ENCODE assay signal across 20 cellular contexts in genomic region chr20:3612795-3613560, GRCh38. TPM values are rescaled to one million over a fixed set of nuclear protein-coding genes. Genes with fewer than 3 reads are reported as not detected.
A peak's percentile ranks its signal among the peaks of the same experiment; 100 is the strongest.
DNase-seq lines count a peak whose midpoint lies in the region; ATAC-seq and TF ChIP-seq lines count a peak whose summit lies in the region.
"Had no signal": no experiment of that assay in that cellular context is flagged by ENCODE, and none has a peak within 500 bp of the region (broad histone marks: within the 10 kb centered on the region; RNA-seq: fewer than 3 reads in every experiment).

No MANE protein-coding gene starts in this region.

- H3K9me3 ChIP-seq in IMR-90 (ENCODE audit: control insufficient read depth, insufficient read depth, low read length), result no peaks in the 10 kb centered on the region
- no peaks in the 10 kb centered on the region for H3K9me3 ChIP-seq in mesenchymal stem cell (ENCODE audit: control insufficient read depth, low read length)
- H3K9me3 ChIP-seq: Peyer's patch, psoas muscle had no signal

- H3K4me1 ChIP-seq in IMR-90 (ENCODE audit: control insufficient read depth, insufficient read depth, low read length), result peaks cover 18% of the 10 kb centered on the region
- peaks cover 2% of the 10 kb centered on the region for H3K4me1 ChIP-seq in mesenchymal stem cell (ENCODE audit: control insufficient read depth, insufficient read depth, low read depth, low read length)
- H3K4me1 ChIP-seq: Peyer's patch, psoas muscle had no signal

- CTCF ChIA-PET in IMR-90 (lab: Yijun Ruan, JAX), result no interaction called here

- in situ Hi-C loops in IMR-90 (cut with MboI; ENCODE audit: low sequenced_read_pairs), result no loop called here

- BruUV-seq in IMR-90 (replicated peaks; lab: Mats Ljungman, UMichigan), result no TSS peak

- no peak overlapping the region for H2BK120ac ChIP-seq in IMR-90 (ENCODE audit: low read depth, low read length)
- no peak overlapping the region for H2BK120ac ChIP-seq in mesenchymal stem cell (ENCODE audit: low read depth, low read length)

- H3K9me1 ChIP-seq in IMR-90 (ENCODE audit: insufficient read depth, low read length), result peaks cover 13% of the 10 kb centered on the region

- H3K4me3 Mint-ChIP-seq in chondrocyte (ENCODE audit: unreplicated experiment), result no peak overlapping the region
- H3K4me3 Mint-ChIP-seq in activated T-cell treated with anti-CD3 and anti-CD28 coated beads, Interleukin-2, amount 50 U/mL, for 4 hours, result no peak overlapping the region
- H3K4me3 Mint-ChIP-seq: activated CD4-positive, alpha-beta T cell treated with anti-CD3 and anti-CD28 coated beads for 36 hours; activated naive CD8-positive, alpha-beta T cell treated with anti-CD3 and anti-CD28 coated beads, Interleukin-2, amount 10 ng/mL, durations not matched to agents 7 days and 5 days; CD4-positive, CD25-positive, alpha-beta regulatory T cell; naive B cell; T-helper 1 cell treated with Interleukin-12 subunit alpha and Interleukin-12 subunit beta and Interleukin-4 antibody, amounts not matched to agents 30 μg/mL and 1 μg/mL, for 36 hours had no signal

- no peak overlapping the region for H2BK20ac ChIP-seq in IMR-90 (ENCODE audit: low read depth, low read length)

- DNase-seq in IMR-90 (peak; percentile 13), chondrocyte (ENCODE audit: low spot score) (no peak), mesenchymal stem cell (peak; percentile 19), NCI-H748 treated with DMSO at 0.1 percent for 48 hours (lab: John Stamatoyannopoulos, UW) (no peak), NCI-H2107 (lab: John Stamatoyannopoulos, UW) (no peak)
- DNase-seq in activated T-cell treated with anti-CD3 and anti-CD28 coated beads, Interleukin-2, amount 50 U/mL, for 4 hours, result no peak
- DNase-seq: activated CD4-positive, alpha-beta T cell treated with anti-CD3 and anti-CD28 coated beads for 36 hours; activated naive CD8-positive, alpha-beta T cell treated with anti-CD3 and anti-CD28 coated beads, Interleukin-2, amount 10 ng/mL, durations not matched to agents 7 days and 5 days; caudate nucleus; CD4-positive, CD25-positive, alpha-beta regulatory T cell; naive B cell; Peyer's patch; psoas muscle had no signal

- H3K27ac Mint-ChIP-seq in chondrocyte (ENCODE audit: unreplicated experiment), result peak overlapping the region; percentile 18
- H3K27ac Mint-ChIP-seq: activated CD4-positive, alpha-beta T cell treated with anti-CD3 and anti-CD28 coated beads for 36 hours; activated naive CD8-positive, alpha-beta T cell treated with anti-CD3 and anti-CD28 coated beads, Interleukin-2, amount 10 ng/mL, durations not matched to agents 7 days and 5 days; CD4-positive, CD25-positive, alpha-beta regulatory T cell; naive B cell; T-helper 1 cell treated with Interleukin-12 subunit alpha and Interleukin-12 subunit beta and Interleukin-4 antibody, amounts not matched to agents 30 μg/mL and 1 μg/mL, for 36 hours had no signal

- H3K14ac ChIP-seq in IMR-90 (replicated peaks; ENCODE audit: low read depth, low read length) (no peak overlapping the region), mesenchymal stem cell (ENCODE audit: low read length in 2 of 2) (no peak overlapping the region)

- H3K36me3 Mint-ChIP-seq in chondrocyte (ENCODE audit: low read depth), result peaks cover 15% of the 10 kb centered on the region
- peaks cover 17% of the 10 kb centered on the region for H3K36me3 Mint-ChIP-seq in activated T-cell treated with anti-CD3 and anti-CD28 coated beads, Interleukin-2, amount 50 U/mL, for 4 hours (ENCODE audit: insufficient read depth)

- TF ChIP-seq CTCF in C4-2B (conservative IDR thresholded peaks at IDR 0.05), result peak; percentile 30
- 0 out of 2 replicates have a peak, but pooled peaks have one; percentile 13 for TF ChIP-seq CTCF in IMR-90 (conservative IDR thresholded peaks at IDR 0.05; ENCODE audit: low read depth, low read length)
- peak; percentile 13 for TF ChIP-seq CTCF in chondrocyte (IDR thresholded peaks at IDR 0.05)

- H3K4me2 ChIP-seq in IMR-90 (ENCODE audit: low read depth, low read length), result no peak overlapping the region
- H3K4me2 ChIP-seq in mesenchymal stem cell (ENCODE audit: low read length, poor library complexity, severe bottlenecking), result no peak overlapping the region

- ATAC-seq in IMR-90 (ENCODE audit: low read depth) (no peak), GM19397 (IDR thresholded peaks at IDR 0.05; ENCODE audit: unreplicated experiment) (no peak)
- no peak for ATAC-seq in activated T-cell treated with anti-CD3 and anti-CD28 coated beads, Interleukin-2, amount 50 U/mL, for 4 hours
- ATAC-seq: activated CD4-positive, alpha-beta T cell treated with anti-CD3 and anti-CD28 coated beads for 36 hours; left lobe of liver; psoas muscle had no signal

- no peak overlapping the region for H3K4ac ChIP-seq in IMR-90 (ENCODE audit: low read depth, low read length)
- H3K4ac ChIP-seq in mesenchymal stem cell (ENCODE audit: low read depth in 1 of 2, low read length in 2 of 2), result no peak overlapping the region

- H4K91ac ChIP-seq in IMR-90 (ENCODE audit: insufficient read depth, low read depth, low read length) (no peak overlapping the region), mesenchymal stem cell (ENCODE audit: low read length) (no peak overlapping the region)

- peaks cover 2% of the 10 kb centered on the region; the same call in 1 of the 2 replicates for H3K36me3 ChIP-seq in IMR-90 (ENCODE audit: control insufficient read depth, insufficient read depth, low read length)
- H3K36me3 ChIP-seq in mesenchymal stem cell (ENCODE audit: control insufficient read depth in 1 of 2, insufficient read depth in 2 of 2, low read depth in 1 of 2, low read length in 2 of 2), result peaks cover 7 to 11% of the 10 kb centered on the region in 2 experiments

- H3K56ac ChIP-seq in IMR-90 (ENCODE audit: extremely low read depth, insufficient read depth, low read length), result no peak overlapping the region

- no peak overlapping the region for H2BK12ac ChIP-seq in mesenchymal stem cell (ENCODE audit: low read length in 2 of 2)

- no peaks in the 10 kb centered on the region for H4K20me1 ChIP-seq in IMR-90 (ENCODE audit: insufficient read depth, low read length)

- H3K4me3 ChIP-seq in IMR-90 (ENCODE audit: insufficient read depth, low read depth, low read length) (no peak overlapping the region), mesenchymal stem cell (ENCODE audit: insufficient read depth in 1 of 2, low read depth in 1 of 2, low read length in 2 of 2) (no peak overlapping the region)
- H3K4me3 ChIP-seq: Peyer's patch, psoas muscle had no signal

- H3K23ac ChIP-seq in IMR-90 (ENCODE audit: low read depth, low read length) (no peak overlapping the region), mesenchymal stem cell (ENCODE audit: low read length in 2 of 2) (no peak overlapping the region)

- H3K27ac ChIP-seq in C4-2B (no peak overlapping the region), IMR-90 (ENCODE audit: insufficient read depth, low read length) (no peak overlapping the region), mesenchymal stem cell (ENCODE audit: low read length, poor library complexity, severe bottlenecking) (no peak overlapping the region)
- H3K27ac ChIP-seq: epithelial cell of prostate, Peyer's patch, psoas muscle had no signal

- H2BK5ac ChIP-seq in IMR-90 (ENCODE audit: low read depth, low read length, poor library complexity, severe bottlenecking) (no peak overlapping the region), mesenchymal stem cell (ENCODE audit: low read depth, low read length, poor library complexity, severe bottlenecking) (no peak overlapping the region)

- POLR2A ChIA-PET in IMR-90 (lab: Charles Lee; ENCODE audit: unreplicated experiment), result no interaction called here

- H3K9ac ChIP-seq in IMR-90 (ENCODE audit: low read depth, low read length) (no peak overlapping the region), mesenchymal stem cell (ENCODE audit: low read length) (no peak overlapping the region)

- dilution Hi-C loops in IMR-90 (cut with HindIII; ENCODE audit: low sequenced_read_pairs, unreplicated experiment), result no loop called here

- WGBS in IMR-90 (ENCODE audit: extremely low coverage in 2 of 2, insufficient read length in 1 of 2), 2 experiments, result 86% methylated on average over 3 of the region's 10 CpGs; no CpG with 5 or more reads in 1 of the 2 experiments
- WGBS in mesenchymal stem cell, result 89% methylated on average over 9 of the region's 10 CpGs

- H3K9me3 Mint-ChIP-seq in chondrocyte (ENCODE audit: low read depth), result no peaks in the 10 kb centered on the region
- no peaks in the 10 kb centered on the region for H3K9me3 Mint-ChIP-seq in activated T-cell treated with anti-CD3 and anti-CD28 coated beads, Interleukin-2, amount 50 U/mL, for 4 hours
- H3K9me3 Mint-ChIP-seq: activated naive CD8-positive, alpha-beta T cell treated with anti-CD3 and anti-CD28 coated beads, Interleukin-2, amount 10 ng/mL, durations not matched to agents 7 days and 5 days; CD4-positive, CD25-positive, alpha-beta regulatory T cell; naive B cell; T-helper 1 cell treated with Interleukin-12 subunit alpha and Interleukin-12 subunit beta and Interleukin-4 antibody, amounts not matched to agents 30 μg/mL and 1 μg/mL, for 36 hours had no signal

- H3K79me1 ChIP-seq in IMR-90 (ENCODE audit: low read depth in 1 of 2, low read length in 2 of 2) (no peaks in the 10 kb centered on the region), mesenchymal stem cell (replicated peaks; ENCODE audit: low read length, poor library complexity, severe bottlenecking) (peaks cover 3% of the 10 kb centered on the region)

- H3K4me1 Mint-ChIP-seq in chondrocyte (ENCODE audit: low read depth), result peaks cover 18% of the 10 kb centered on the region
- H3K4me1 Mint-ChIP-seq in activated T-cell treated with anti-CD3 and anti-CD28 coated beads, Interleukin-2, amount 50 U/mL, for 4 hours (ENCODE audit: low read depth), result no peaks in the 10 kb centered on the region
- H3K4me1 Mint-ChIP-seq: activated CD4-positive, alpha-beta T cell treated with anti-CD3 and anti-CD28 coated beads for 36 hours; activated naive CD8-positive, alpha-beta T cell treated with anti-CD3 and anti-CD28 coated beads, Interleukin-2, amount 10 ng/mL, durations not matched to agents 7 days and 5 days; naive B cell had no signal

- H2AK9ac ChIP-seq in IMR-90 (replicated peaks; ENCODE audit: low read depth, low read length, poor library complexity), result no peak overlapping the region

- no peak overlapping the region for H2AFZ ChIP-seq in IMR-90 (replicated peaks; ENCODE audit: low read length, poor library complexity)
- H2AFZ ChIP-seq in mesenchymal stem cell (ENCODE audit: low read depth, low read length), result no peak overlapping the region

- TF ChIP-seq POLR2A in IMR-90 (IDR thresholded peaks at IDR 0.05; ENCODE audit: low read depth, low read length), result no peak

- H3K27me3 Mint-ChIP-seq in chondrocyte (ENCODE audit: low read depth), result no peaks in the 10 kb centered on the region
- H3K27me3 Mint-ChIP-seq in activated T-cell treated with anti-CD3 and anti-CD28 coated beads, Interleukin-2, amount 50 U/mL, for 4 hours (ENCODE audit: low read depth), result no peaks in the 10 kb centered on the region
- H3K27me3 Mint-ChIP-seq: activated CD4-positive, alpha-beta T cell treated with anti-CD3 and anti-CD28 coated beads for 36 hours; activated naive CD8-positive, alpha-beta T cell treated with anti-CD3 and anti-CD28 coated beads, Interleukin-2, amount 10 ng/mL, durations not matched to agents 7 days and 5 days; CD4-positive, CD25-positive, alpha-beta regulatory T cell; naive B cell had no signal

- no peak overlapping the region for H2BK15ac ChIP-seq in IMR-90 (ENCODE audit: low read depth, low read length)
- H2BK15ac ChIP-seq in mesenchymal stem cell (ENCODE audit: low read depth, poor library complexity, severe bottlenecking), result no peak overlapping the region

- H3K18ac ChIP-seq in IMR-90 (ENCODE audit: low read depth, low read length), result no peak overlapping the region
- no peak overlapping the region for H3K18ac ChIP-seq in mesenchymal stem cell (ENCODE audit: low read depth in 1 of 2, low read length in 2 of 2)

- no peaks in the 10 kb centered on the region for H3K27me3 ChIP-seq in IMR-90 (ENCODE audit: control insufficient read depth, insufficient read depth, low read length)
- no peaks in the 10 kb centered on the region for H3K27me3 ChIP-seq in mesenchymal stem cell (ENCODE audit: control insufficient read depth in 1 of 2, insufficient read depth in 1 of 2, low read length in 2 of 2)
- H3K27me3 ChIP-seq: Peyer's patch had no signal

- no peak overlapping the region for H4K8ac ChIP-seq in IMR-90 (ENCODE audit: low read depth in 2 of 2, low read length in 2 of 2)
- no peak overlapping the region for H4K8ac ChIP-seq in mesenchymal stem cell (ENCODE audit: low read length)

- no peak for TF ChIP-seq RAD21 in IMR-90 (IDR thresholded peaks at IDR 0.05; ENCODE audit: low read length)

- intact Hi-C loops in IMR-90 (cut with micrococcal nuclease), result no loop called here

- H4K5ac ChIP-seq in IMR-90 (ENCODE audit: low read depth, low read length), result no peak overlapping the region

- H2AK5ac ChIP-seq in IMR-90 (ENCODE audit: low read depth, low read length) (no peak overlapping the region), mesenchymal stem cell (ENCODE audit: low read length, severe bottlenecking) (no peak overlapping the region)

RNA-seq across cellular contexts. Expression of gene GFRA4, which starts 50.2 kb away (rescaled TPM):
- total RNA-seq in IMR-90 (2012; rRNA removed), result not detected in 2 replicates
- not detected in 2 replicates for polyA plus RNA-seq in IMR-90 (2012; rRNA removed)
- not detected in 2 replicates for polyA plus RNA-seq in IMR-90 (2012; cell fraction: cytosol; rRNA removed)
- not detected in 2 replicates for polyA plus RNA-seq in IMR-90 (2012; cell fraction: nucleus; rRNA removed; ENCODE audit: low replicate concordance)
- total RNA-seq in chondrocyte, result not detected in 3 replicates
- not detected for polyA plus RNA-seq in mesenchymal stem cell (2013, experiment 1 of 2)
- polyA plus RNA-seq in mesenchymal stem cell (2013, experiment 2 of 2), result not detected
- not detected for total RNA-seq in activated T-cell treated with anti-CD3 and anti-CD28 coated beads, Interleukin-2, amount 50 U/mL, for 4 hours
- total RNA-seq: activated CD4-positive, alpha-beta T cell treated with anti-CD3 and anti-CD28 coated beads for 36 hours; activated naive CD8-positive, alpha-beta T cell treated with anti-CD3 and anti-CD28 coated beads, Interleukin-2, amount 10 ng/mL, durations not matched to agents 7 days and 5 days; CD4-positive, CD25-positive, alpha-beta regulatory T cell; left lobe of liver; NCI-H460; Peyer's patch; psoas muscle; temporal lobe had no signal
- polyA plus RNA-seq: CD4-positive, CD25-positive, alpha-beta regulatory T cell; psoas muscle had no signal

Comparison
In these comparisons a context has a peak if more than half of its experiments do, and no peak if none do; other contexts are left out.
1. DNase-seq: peak in IMR-90 (single experiment) and mesenchymal stem cell (single experiment); none in chondrocyte (single experiment), NCI-H748 treated with DMSO at 0.1 percent for 48 hours (single experiment), activated T-cell treated with anti-CD3 and anti-CD28 coated beads, Interleukin-2, amount 50 U/mL, for 4 hours (single experiment) and NCI-H2107 (single experiment).
2. Peak in every context shown above with its lines, with median percentiles within 50 percentile points of each other: CTCF ChIP-seq.